ENCODE assay signal across 8 cellular contexts in the genomic region with DNA sequence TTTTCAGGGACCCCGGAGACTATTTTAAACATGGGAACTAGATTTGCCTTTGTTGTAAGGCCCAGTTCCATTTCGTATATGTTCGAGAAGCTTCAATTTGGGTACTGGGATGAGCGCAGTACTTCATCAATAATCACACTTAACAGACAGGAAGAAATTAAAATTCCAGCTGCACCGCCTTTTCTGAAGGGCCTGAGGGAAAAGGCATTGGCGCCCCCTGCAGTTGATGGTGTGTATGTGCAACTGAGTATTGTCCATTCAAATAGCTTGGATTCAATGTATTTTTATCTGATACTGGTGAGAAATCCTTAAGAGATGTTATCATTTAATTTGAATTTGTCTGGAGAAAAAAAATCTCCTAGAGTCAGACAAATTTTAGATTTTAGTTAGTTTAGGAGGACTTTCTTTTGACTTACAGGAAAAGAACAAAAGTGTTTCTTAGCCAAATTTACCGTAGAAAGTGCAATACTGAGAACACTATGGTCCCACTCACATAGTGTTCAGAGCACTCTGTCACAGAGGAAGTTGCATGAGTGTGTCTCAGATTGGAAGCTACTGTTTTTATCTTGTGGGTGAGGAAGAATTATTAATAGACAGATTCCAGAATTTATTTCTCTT. TPM values are rescaled to one million over a fixed set of nuclear protein-coding genes. Genes with fewer than 3 reads are reported as not detected.
DNase-seq lines count a peak whose midpoint lies in the region; ATAC-seq and TF ChIP-seq lines count a peak whose summit lies in the region.

No MANE protein-coding gene starts in this region.

- intact Hi-C loops in colonic mucosa (cut with DNase I) (loop anchor here (2.0 to 10.0 kb wide), 3 partner anchors 114 to 339 kb away; no protein-coding TSS in a partner anchor), right lobe of liver (cut with DNase I) (no loop called here)

- no peak for TF ChIP-seq POLR2A in right lobe of liver (IDR thresholded peaks at IDR 0.05)

- H3K9ac ChIP-seq in KMS-11 (no peak overlapping the region), SK-N-MC (ENCODE audit: insufficient read length) (no peak overlapping the region), colonic mucosa (ENCODE audit: low read depth in 2 of 2, low read length in 2 of 2) (no peak overlapping the region)

- no peak overlapping the region for H3K4me2 ChIP-seq in KMS-11

- H3K27me3 ChIP-seq in KMS-11 (ENCODE audit: insufficient read depth, low read depth) (no peaks in the 10 kb centered on the region), colonic mucosa (peaks cover 8% of the 10 kb centered on the region), right lobe of liver (peaks cover 0 to 2% of the 10 kb centered on the region in 2 donors)

- H3K36me3 ChIP-seq in KMS-11 (ENCODE audit: insufficient read depth): no peaks in the 10 kb centered on the region
- no peaks in the 10 kb centered on the region for H3K36me3 ChIP-seq in SK-N-MC (ENCODE audit: insufficient read depth, low read length)
- H3K36me3 ChIP-seq in colonic mucosa: no peaks in the 10 kb centered on the region
- H3K36me3 ChIP-seq in right lobe of liver: no peaks in the 10 kb centered on the region

- H3K4me1 ChIP-seq in KMS-11 (ENCODE audit: low read depth, poor library complexity, severe bottlenecking): no peaks in the 10 kb centered on the region
- H3K4me1 ChIP-seq in colonic mucosa: no peaks in the 10 kb centered on the region
- H3K4me1 ChIP-seq in right lobe of liver: peaks cover 0 to 6% (median 1%) of the 10 kb centered on the region in 4 donors

- ATAC-seq in right lobe of liver (peak; percentile 67 to 76 (median 70)), HG02852 (IDR thresholded peaks at IDR 0.05; ENCODE audit: unreplicated experiment) (no peak)

- no peak overlapping the region for H2AFZ ChIP-seq in KMS-11 (ENCODE audit: low read depth)

- H3K9me3 ChIP-seq in SK-N-MC (ENCODE audit: low read depth, low read length): no peaks in the 10 kb centered on the region
- H3K9me3 ChIP-seq in colonic mucosa: no peaks in the 10 kb centered on the region
- H3K9me3 ChIP-seq in right lobe of liver: no peaks in the 10 kb centered on the region

- H4K20me1 ChIP-seq in KMS-11 (ENCODE audit: insufficient read depth): no peaks in the 10 kb centered on the region

- TF ChIP-seq CTCF in KMS-11 (conservative IDR thresholded peaks at IDR 0.05; ENCODE audit: low read depth, low read length): peak; percentile 96
- TF ChIP-seq CTCF in colonic mucosa (IDR thresholded peaks at IDR 0.05): peak; percentile 82
- TF ChIP-seq CTCF in right lobe of liver (IDR thresholded peaks at IDR 0.05): peak; percentile 83 to 97 (median 90)

- no peaks in the 10 kb centered on the region for H3K79me2 ChIP-seq in KMS-11 (ENCODE audit: insufficient read depth, low read depth)

- H3K27ac ChIP-seq in KMS-11 (no peak overlapping the region), SK-N-MC (no peak overlapping the region), colonic mucosa (no peak overlapping the region), right lobe of liver (no peak overlapping the region)

- no peak overlapping the region for H3K4me3 ChIP-seq in KMS-11 (IDR thresholded peaks at IDR 0.05; ENCODE audit: insufficient read depth, low read depth, low read length)
- no peak overlapping the region for H3K4me3 ChIP-seq in SK-N-MC
- no peak overlapping the region for H3K4me3 ChIP-seq in colonic mucosa
- no peak overlapping the region for H3K4me3 ChIP-seq in right lobe of liver

- 27% methylated on average over 7 of the region's 7 CpGs for WGBS in right lobe of liver (ENCODE audit: insufficient coverage, low coverage, low lambda C conversion rate, missing lambda C conversion rate)

- DNase-seq in Daoy (ENCODE audit: low read depth): peak; percentile 70
- DNase-seq in SK-N-MC (ENCODE audit: low read depth, low spot score): peak; percentile 22
- DNase-seq in colonic mucosa: peak; percentile 61
- DNase-seq in right lobe of liver: peak; percentile 44 to 61 (median 55)
- peak; percentile 72 for DNase-seq in stimulated activated CD8-positive, alpha-beta memory T cell treated with anti-CD3 and anti-CD28 coated beads, Interleukin-4, amount 100 ng/mL, for 48 hours
- DNase-seq in central memory CD4-positive, alpha-beta T cell: no peak

RNA-seq across cellular contexts. Expression of a gene that starts 5.4 kb away (rescaled TPM):
- total RNA-seq in Daoy (2014; rRNA removed; shearing (Covaris generic)): not detected in 2 replicates
- total RNA-seq in colonic mucosa: 1 to 10 TPM; 1.9 to 2.5 TPM
- total RNA-seq in right lobe of liver: 10 to 100 TPM in 4 of 6 experiments, 1 to 10 TPM in 2; 4.3 to 33.2 (median 10.8) TPM
